In genomic region chr11:35363246-35364100, GRCh38 we compare ENCODE assay signal across 12 cellular contexts. TPM values are rescaled to one million over a fixed set of nuclear protein-coding genes. Genes with fewer than 3 reads are reported as not detected.
A peak's percentile ranks its signal among the peaks of the same experiment; 100 is the strongest.
DNase-seq lines count a peak whose midpoint lies in the region; TF ChIP-seq lines count a peak whose summit lies in the region.
"Had no signal": no experiment of that assay in that cellular context is flagged by ENCODE, and none has a peak within 500 bp of the region (broad histone marks: within the 10 kb centered on the region; RNA-seq: fewer than 3 reads in every experiment).

No MANE protein-coding gene starts in this region.

- H3K27me3 Mint-ChIP-seq in neural crest cell (ENCODE audit: low read depth) (peaks cover 2% of the 10 kb centered on the region), endothelial cell (ENCODE audit: unreplicated experiment) (peaks cover 3% of the 10 kb centered on the region)

- H3K9ac ChIP-seq in adipocyte (ENCODE audit: low read length) (peak overlapping the region; percentile 80), fibroblast of lung (ENCODE audit: insufficient read depth, low read length) (no peak overlapping the region)

- no peaks in the 10 kb centered on the region for H3K79me2 ChIP-seq in fibroblast of lung (ENCODE audit: control insufficient read depth, insufficient read depth, low read length)

- TF ChIP-seq CTCF in fibroblast of lung (conservative IDR thresholded peaks at IDR 0.05 in 1 of 2, IDR thresholded peaks at IDR 0.05 in 1 of 2; ENCODE audit: low read depth in 1 of 2, low read length in 2 of 2) (no peak), neural crest cell (conservative IDR thresholded peaks at IDR 0.05) (no peak), transverse colon (IDR thresholded peaks at IDR 0.05) (no peak), endothelial cell (IDR thresholded peaks at IDR 0.05; ENCODE audit: unreplicated experiment) (no peak)

- no peak overlapping the region for H2AFZ ChIP-seq in fibroblast of lung (ENCODE audit: low read length)

- H3K4me2 ChIP-seq in fibroblast of lung (ENCODE audit: extremely low read depth, insufficient read depth, low read length) = peak overlapping the region; percentile 6

- H3K27me3 ChIP-seq in adipocyte (replicated peaks; ENCODE audit: control insufficient read depth, insufficient read depth, low read length) (no peaks in the 10 kb centered on the region), fibroblast of lung (ENCODE audit: control insufficient read depth, insufficient read depth, low read length) (no peaks in the 10 kb centered on the region), transverse colon (no peaks in the 10 kb centered on the region)

- in situ Hi-C loops in transverse colon (cut with MboI; ENCODE audit: low pct_ligation_motif_present in 1 of 4, low pct_unique_long_range_greater_than_20kb in 1 of 4, low sequenced_read_pairs in 3 of 4) = no loop called here

- peak; percentile 43 for DNase-seq in adipocyte (ENCODE audit: low read depth)
- DNase-seq in fibroblast of lung (ENCODE audit: low read depth in 2 of 2) = no peak
- no peak for DNase-seq in neural crest cell (ENCODE audit: low read depth, low spot score)
- DNase-seq in transverse colon = no peak
- DNase-seq in activated T-cell treated with anti-CD3 and anti-CD28 coated beads for 4 hours = no peak
- no peak for DNase-seq in endothelial cell (ENCODE audit: low spot score)
- no peak for DNase-seq in SKM-1 treated with dmso at 0.1 percent for 144 hours (lab: John Stamatoyannopoulos, UW; ENCODE audit: unreplicated experiment)
- DNase-seq: activated naive CD8-positive, alpha-beta T cell treated with anti-CD3 and anti-CD28 coated beads, Interleukin-2, amount 10 ng/mL, durations not matched to agents 7 days and 5 days; NCI-H2227 treated with DMSO at 0.1 percent for 48 hours had no signal

- H3K4me3 Mint-ChIP-seq in neural crest cell (no peak overlapping the region), endothelial cell (ENCODE audit: unreplicated experiment) (no peak overlapping the region)
- H3K4me3 Mint-ChIP-seq: activated naive CD8-positive, alpha-beta T cell treated with anti-CD3 and anti-CD28 coated beads, Interleukin-2, amount 10 ng/mL, durations not matched to agents 7 days and 5 days; stimulated activated naive CD8-positive, alpha-beta T cell treated with anti-CD3 and anti-CD28 coated beads, Interleukin-15, Interleukin-2, amounts not matched to agents 100 ng/mL and 50 ng/mL, for 24 hours had no signal

- H3K4me3 ChIP-seq in adipocyte (ENCODE audit: low read length) (peak overlapping the region; percentile 43), fibroblast of lung (replicated peaks in 1 of 4; ENCODE audit: control extremely low read depth in 1 of 4, insufficient read depth in 1 of 4, low read depth in 3 of 4, low read length in 4 of 4) (no peak overlapping the region), transverse colon (no peak overlapping the region)

- H3K4me1 Mint-ChIP-seq in neural crest cell = no peaks in the 10 kb centered on the region
- H3K4me1 Mint-ChIP-seq in endothelial cell (ENCODE audit: unreplicated experiment) = no peaks in the 10 kb centered on the region
- H3K4me1 Mint-ChIP-seq: activated naive CD8-positive, alpha-beta T cell treated with anti-CD3 and anti-CD28 coated beads, Interleukin-2, amount 10 ng/mL, durations not matched to agents 7 days and 5 days had no signal

- TF ChIP-seq POLR2A in transverse colon (IDR thresholded peaks at IDR 0.05) = no peak

- H3K36me3 Mint-ChIP-seq in neural crest cell (ENCODE audit: low read depth) = no peaks in the 10 kb centered on the region
- H3K36me3 Mint-ChIP-seq in endothelial cell (ENCODE audit: low read depth, unreplicated experiment) = no peaks in the 10 kb centered on the region

- H3K4me1 ChIP-seq in adipocyte (ENCODE audit: control insufficient read depth, insufficient read depth, low read length) (peaks cover 57% of the 10 kb centered on the region), fibroblast of lung (ENCODE audit: control insufficient read depth, extremely low read depth, insufficient read depth, low read length) (peaks cover 33% of the 10 kb centered on the region), transverse colon (peaks cover 0 to 7% (median 4%) of the 10 kb centered on the region in 4 donors)

- WGBS in transverse colon (ENCODE audit: low coverage in 1 of 2), 2 donors = 56 to 58% methylated on average over 5 to 7 of the region's 7 CpGs

- no peaks in the 10 kb centered on the region for H3K36me3 ChIP-seq in adipocyte (ENCODE audit: control insufficient read depth, insufficient read depth, low read length, severe bottlenecking)
- H3K36me3 ChIP-seq in fibroblast of lung (ENCODE audit: control insufficient read depth, insufficient read depth, low read length) = no peaks in the 10 kb centered on the region
- H3K36me3 ChIP-seq in transverse colon = no peaks in the 10 kb centered on the region

- intact Hi-C loops in transverse colon (cut with DNase I; ENCODE audit: low total_unique reads) = no loop called here

- H3K27ac Mint-ChIP-seq in neural crest cell (ENCODE audit: unreplicated experiment) (peak overlapping the region; percentile 87), endothelial cell (ENCODE audit: unreplicated experiment) (no peak overlapping the region)
- H3K27ac Mint-ChIP-seq: stimulated activated naive CD8-positive, alpha-beta T cell treated with anti-CD3 and anti-CD28 coated beads, Interleukin-15, Interleukin-2, amounts not matched to agents 100 ng/mL and 50 ng/mL, for 24 hours had no signal

- no peak for TF ChIP-seq EP300 in transverse colon (IDR thresholded peaks at IDR 0.05; ENCODE audit: low read depth)

- H4K20me1 ChIP-seq in fibroblast of lung (ENCODE audit: control insufficient read depth, extremely low read depth, insufficient read depth, low read length) = no peaks in the 10 kb centered on the region

- H3K27ac ChIP-seq in fibroblast of lung (ENCODE audit: insufficient read depth, low read length) = peak overlapping the region; percentile 4
- H3K27ac ChIP-seq in transverse colon = peak overlapping the region; percentile 27 to 71 (median 68)

- peaks cover 4% of the 10 kb centered on the region for H3K9me3 ChIP-seq in adipocyte (ENCODE audit: control insufficient read depth, low read length)
- H3K9me3 ChIP-seq in fibroblast of lung (ENCODE audit: control insufficient read depth, insufficient read depth, low read depth, low read length) = no peaks in the 10 kb centered on the region
- no peaks in the 10 kb centered on the region for H3K9me3 ChIP-seq in transverse colon

- peaks cover 3% of the 10 kb centered on the region for H3K9me3 Mint-ChIP-seq in neural crest cell
- H3K9me3 Mint-ChIP-seq in endothelial cell (ENCODE audit: unreplicated experiment) = no peaks in the 10 kb centered on the region

RNA-seq across cellular contexts. Expression of gene SLC1A2, which starts 55.9 kb away (rescaled TPM):
- total RNA-seq in fibroblast of lung = 2.1 and 7.6 TPM in 2 replicates
- 1.2 and 1.3 TPM in 2 replicates for polyA plus RNA-seq in fibroblast of lung
- 0.77 and 0.89 TPM in 2 replicates for polyA plus RNA-seq in fibroblast of lung (2012)
- 3.7 and 24.9 TPM in 2 replicates for polyA minus RNA-seq in fibroblast of lung (ENCODE audit: low replicate concordance)
- total RNA-seq in neural crest cell = 2.4 and 2.7 TPM in 2 replicates
- under 1 TPM in 3 of 4 donors, not detected in 1; 0.27 to 0.80 (median 0.79) TPM for total RNA-seq in transverse colon
- total RNA-seq in endothelial cell (ENCODE audit: unreplicated experiment) = 0.41 TPM
- total RNA-seq: activated naive CD8-positive, alpha-beta T cell treated with anti-CD3 and anti-CD28 coated beads, Interleukin-2, amount 10 ng/mL, durations not matched to agents 7 days and 5 days; dermis microvascular lymphatic vessel endothelial cell; lung microvascular endothelial cell had no signal
